ENCODE assay signal across 15 cellular contexts in genomic region chr5:147872744-147873435, GRCh38. TPM values are rescaled to one million over a fixed set of nuclear protein-coding genes. Genes with fewer than 3 reads are reported as not detected.
DNase-seq lines count a peak whose midpoint lies in the region; ATAC-seq and TF ChIP-seq lines count a peak whose summit lies in the region.
"Not testable (repeated sequence)": the region's sequence is repeated elsewhere in the genome, so short reads cannot be mapped to it uniquely, and the experiment has no call there.
"Had no signal": no experiment of that assay in that cellular context is flagged by ENCODE, and none has a peak within 500 bp of the region (broad histone marks: within the 10 kb centered on the region; RNA-seq: fewer than 3 reads in every experiment).

No MANE protein-coding gene starts in this region.

- not testable (repeated sequence) for DNase-seq in GM23338 (ENCODE audit: low spot score); endothelial cell (ENCODE audit: low spot score); mesendoderm; smooth muscle cell (lab: John Stamatoyannopoulos, UW; ENCODE audit: unreplicated experiment)
- DNase-seq in WERI-Rb-1 = peak; percentile 8

- not testable (repeated sequence) for H3F3A ChIP-seq in GM23338 (replicated peaks; ENCODE audit: low read depth); smooth muscle cell (ENCODE audit: low read depth)

- H3K4ac ChIP-seq in mesendoderm (ENCODE audit: low read depth, low read length) = peak overlapping the region; percentile 91

- H3K27ac ChIP-seq in GM23338 (ENCODE audit: low read depth) (peak overlapping the region; percentile 100), HUES6 (ENCODE audit: low read depth, low read length) (peak overlapping the region; percentile 96), mesendoderm (ENCODE audit: low read depth, low read length) (peak overlapping the region; percentile 80)
- H3K27ac ChIP-seq in WERI-Rb-1; smooth muscle cell (ENCODE audit: low read depth): not testable (repeated sequence)

- H3K4me3 ChIP-seq in GM23338 (peak overlapping the region; percentile 91), HUES6 (ENCODE audit: low read depth, low read length) (peak overlapping the region; percentile 90), iPS-15b (ENCODE audit: low read depth, low read length) (peak overlapping the region; percentile 84), mesendoderm (ENCODE audit: low read length) (peak overlapping the region; percentile 67), smooth muscle cell (peak overlapping the region; percentile 8)
- H3K4me3 ChIP-seq in WERI-Rb-1 (ENCODE audit: low read depth, low read length) = not testable (repeated sequence)

- H3K4me2 ChIP-seq in GM23338 (peak overlapping the region; percentile 85), mesendoderm (ENCODE audit: low read length) (peak overlapping the region; percentile 22), smooth muscle cell (peak overlapping the region; percentile 6)

- peak overlapping the region; percentile 53 for H3K18ac ChIP-seq in mesendoderm (ENCODE audit: low read length)

- not testable (repeated sequence) for H3K9me2 ChIP-seq in GM23338 (ENCODE audit: insufficient read depth)

- not testable (repeated sequence) for H2AFZ ChIP-seq in GM23338; smooth muscle cell (ENCODE audit: low read depth)

- H3K27ac Mint-ChIP-seq in GM23338 = peak overlapping the region; percentile 98
- not testable (repeated sequence) for H3K27ac Mint-ChIP-seq in endothelial cell (ENCODE audit: unreplicated experiment)

- peaks cover 86% of the 10 kb centered on the region for H3K4me1 Mint-ChIP-seq in GM23338
- peaks cover 24% of the 10 kb centered on the region for H3K4me1 Mint-ChIP-seq in endothelial cell (ENCODE audit: unreplicated experiment)

- H3K27me3 Mint-ChIP-seq in GM23338 (ENCODE audit: insufficient read depth, low read depth, poor library complexity) = peaks cover 43% of the 10 kb centered on the region
- H3K27me3 Mint-ChIP-seq in endothelial cell (ENCODE audit: unreplicated experiment) = peaks cover 16% of the 10 kb centered on the region

- H3K36me3 Mint-ChIP-seq in GM23338 (ENCODE audit: low read depth) = peaks cover 60% of the 10 kb centered on the region
- H3K36me3 Mint-ChIP-seq in endothelial cell (ENCODE audit: low read depth, unreplicated experiment) = not testable (repeated sequence)

- not testable (repeated sequence) for H2AK5ac ChIP-seq in mesendoderm (ENCODE audit: low read length)

- peak overlapping the region; percentile 73 for H2BK5ac ChIP-seq in mesendoderm (ENCODE audit: low read length)

- peaks cover 37% of the 10 kb centered on the region for H3K4me1 ChIP-seq in GM23338 (ENCODE audit: insufficient read depth)
- H3K4me1 ChIP-seq in HUES6 (ENCODE audit: control insufficient read depth, insufficient read depth, low read length) = peaks cover 41% of the 10 kb centered on the region
- H3K4me1 ChIP-seq in iPS-15b (ENCODE audit: control insufficient read depth, insufficient read depth, low read length) = peaks cover 28% of the 10 kb centered on the region
- H3K4me1 ChIP-seq in mesendoderm (ENCODE audit: control insufficient read depth, low read depth, low read length) = not testable (repeated sequence)
- H3K4me1 ChIP-seq in smooth muscle cell (ENCODE audit: low read depth) = peaks cover 13% of the 10 kb centered on the region

- H3K9me3 ChIP-seq in HUES6 (ENCODE audit: control insufficient read depth, insufficient read depth, low read depth, low read length); WERI-Rb-1 (ENCODE audit: severe bottlenecking); iPS-15b (ENCODE audit: control insufficient read depth, insufficient read depth, low read length); smooth muscle cell (replicated peaks; ENCODE audit: low read depth): not testable (repeated sequence)

- H4K5ac ChIP-seq in mesendoderm (ENCODE audit: low read length) = not testable (repeated sequence)

- peak overlapping the region; percentile 86 for H3K4me3 Mint-ChIP-seq in GM23338
- peak overlapping the region; percentile 68 for H3K4me3 Mint-ChIP-seq in endothelial cell (ENCODE audit: unreplicated experiment)

- H3K27me3 ChIP-seq in GM23338 (ENCODE audit: insufficient read depth); HUES6 (ENCODE audit: control insufficient read depth, insufficient read depth, low read length); WERI-Rb-1 (ENCODE audit: insufficient read depth, low read depth, severe bottlenecking); iPS-15b (ENCODE audit: control insufficient read depth, insufficient read depth, low read length); mesendoderm (ENCODE audit: insufficient read depth, low read length, poor library complexity): not testable (repeated sequence)
- peaks cover 90% of the 10 kb centered on the region for H3K27me3 ChIP-seq in smooth muscle cell (ENCODE audit: low read depth)

- H3K36me3 ChIP-seq in GM23338 (ENCODE audit: insufficient read depth); WERI-Rb-1; mesendoderm (ENCODE audit: control insufficient read depth, insufficient read depth, low read length); smooth muscle cell (ENCODE audit: low read depth): not testable (repeated sequence)
- H3K36me3 ChIP-seq in HUES6 (ENCODE audit: control insufficient read depth, insufficient read depth, low read length) (peaks cover 39% of the 10 kb centered on the region), iPS-15b (ENCODE audit: control insufficient read depth, insufficient read depth, low read length) (peaks cover 24% of the 10 kb centered on the region)

- WGBS in mesendoderm (ENCODE audit: extremely low coverage, insufficient coverage, low lambda C conversion rate) = no CpG with 5 or more reads among the region's 16 CpGs
- WGBS in smooth muscle cell (ENCODE audit: low lambda C conversion rate) = 4% methylated on average over 16 of the region's 16 CpGs

- not testable (repeated sequence) for TF ChIP-seq CTCF in GM23338 (conservative IDR thresholded peaks at IDR 0.05; ENCODE audit: low read depth in 2 of 2); WERI-Rb-1 (IDR thresholded peaks at IDR 0.05; ENCODE audit: low read depth, low read length); endothelial cell (IDR thresholded peaks at IDR 0.05; ENCODE audit: unreplicated experiment); smooth muscle cell (IDR thresholded peaks at IDR 0.05; ENCODE audit: borderline replicate concordance, insufficient read depth, poor library complexity, severe bottlenecking)

- H3K56ac ChIP-seq in mesendoderm (ENCODE audit: low read length) = peak overlapping the region; percentile 88

- H3K79me2 ChIP-seq in GM23338 (replicated peaks; ENCODE audit: insufficient read depth) (peaks cover 61% of the 10 kb centered on the region), mesendoderm (ENCODE audit: control insufficient read depth, insufficient read depth, low read length) (peaks cover 18% of the 10 kb centered on the region)
- H3K79me2 ChIP-seq in smooth muscle cell (ENCODE audit: low read depth) = not testable (repeated sequence)

- H3K9ac ChIP-seq in HUES6 (ENCODE audit: low read length) = peak overlapping the region; percentile 96
- peak overlapping the region; percentile 99 for H3K9ac ChIP-seq in iPS-15b (ENCODE audit: low read depth, low read length)
- peak overlapping the region; percentile 87 for H3K9ac ChIP-seq in mesendoderm (ENCODE audit: low read length)
- H3K9ac ChIP-seq in smooth muscle cell (ENCODE audit: low read depth) = not testable (repeated sequence)

- not testable (repeated sequence) for H4K8ac ChIP-seq in mesendoderm (ENCODE audit: low read depth, low read length)

- not testable (repeated sequence) for H2BK15ac ChIP-seq in mesendoderm (replicated peaks; ENCODE audit: low read depth)

- not testable (repeated sequence) for H4K20me1 ChIP-seq in GM23338 (replicated peaks; ENCODE audit: insufficient read depth); smooth muscle cell (ENCODE audit: low read depth)

- H3K79me1 ChIP-seq in mesendoderm (ENCODE audit: low read length) = not testable (repeated sequence)

- ATAC-seq in GM23338 = not testable (repeated sequence)

- not testable (repeated sequence) for H3K23ac ChIP-seq in mesendoderm (ENCODE audit: low read length)

- H3K9me3 Mint-ChIP-seq in GM23338; endothelial cell (ENCODE audit: unreplicated experiment): not testable (repeated sequence)

- not testable (repeated sequence) for H2BK120ac ChIP-seq in mesendoderm (ENCODE audit: low read depth, low read length)

TF ChIP-seq in GM23338, 12 proteins besides CTCF, POLR2A, EP300 and RAD21:
- TF ChIP-seq POLR2AphosphoS5 (IDR thresholded peaks at IDR 0.05; ENCODE audit: low read depth) = peak; percentile 51; the same call in 1 of the 2 replicates

RNA-seq across cellular contexts. Expression of gene SCGB3A2, which starts 5.6 kb away (rescaled TPM):
- total RNA-seq in GM23338 (2014; rRNA removed; shearing (Covaris generic)) = 27.0 and 36.1 TPM in 2 replicates
- polyA plus RNA-seq in GM23338 (2016; fragmentation: Nextera tagmentation; extraction: Ambion mirVana) = 251 and 256 TPM in 2 replicates
- 1.4 TPM for total RNA-seq in endothelial cell (ENCODE audit: unreplicated experiment)
- 98.9 TPM for polyA plus RNA-seq in mesendoderm (2013, experiment 1 of 2)
- polyA plus RNA-seq in mesendoderm (2013, experiment 2 of 2) = 96.1 TPM
- total RNA-seq in smooth muscle cell = 2.3 and 2.7 TPM in 2 replicates
- 3.9 and 13.2 TPM in 2 replicates for polyA plus RNA-seq in smooth muscle cell
- total RNA-seq: A673; CD4-positive, alpha-beta memory T cell; Daoy; HepG2; HT-29 had no signal
- polyA plus RNA-seq: AG04450; CD4-positive, alpha-beta memory T cell; HepG2; IgD-negative memory B cell had no signal

RNA-seq across cellular contexts. Expression of gene C5orf46, which starts 33.4 kb away (rescaled TPM):
- not detected in 2 replicates for total RNA-seq in GM23338 (2014; rRNA removed; shearing (Covaris generic))
- 0.40 and 0.42 TPM in 2 replicates for polyA plus RNA-seq in GM23338 (2016; fragmentation: Nextera tagmentation; extraction: Ambion mirVana)
- total RNA-seq in endothelial cell (ENCODE audit: unreplicated experiment) = not detected
- polyA plus RNA-seq in mesendoderm (2013, experiment 1 of 2) = not detected
- not detected for polyA plus RNA-seq in mesendoderm (2013, experiment 2 of 2)
- total RNA-seq in smooth muscle cell = 15.1 and 27.1 TPM in 2 replicates
- polyA plus RNA-seq in smooth muscle cell = 10.2 and 43.3 TPM in 2 replicates
- total RNA-seq: A673; CD4-positive, alpha-beta memory T cell; HepG2; HT-29 had no signal
- polyA plus RNA-seq: AG04450; CD14-positive monocyte; CD4-positive, alpha-beta memory T cell; HepG2; IgD-negative memory B cell had no signal

RNA-seq across cellular contexts. Expression of gene SPINK1, which starts 41.4 kb away (rescaled TPM):
- not detected in 2 replicates for total RNA-seq in GM23338 (2014; rRNA removed; shearing (Covaris generic))
- polyA plus RNA-seq in GM23338 (2016; fragmentation: Nextera tagmentation; extraction: Ambion mirVana) = 0.82 and 0.90 TPM in 2 replicates
- total RNA-seq in endothelial cell (ENCODE audit: unreplicated experiment) = not detected
- 1.2 TPM for polyA plus RNA-seq in mesendoderm (2013, experiment 1 of 2)
- polyA plus RNA-seq in mesendoderm (2013, experiment 2 of 2) = 3.0 TPM
- total RNA-seq in smooth muscle cell = 0.49 TPM in 1 of 2 replicates, not detected in the other
- 0.69 and 5.3 TPM in 2 replicates for polyA plus RNA-seq in smooth muscle cell
- total RNA-seq: A673; CD4-positive, alpha-beta memory T cell had no signal
- polyA plus RNA-seq: AG04450; CD14-positive monocyte; CD4-positive, alpha-beta memory T cell; IgD-negative memory B cell had no signal

Comparison
In these comparisons a context has a peak if more than half of its experiments do, and no peak if none do; other contexts are left out.
1. H3K4me2 ChIP-seq: peak in every context shown above with its lines; median percentile 85 in GM23338; 22 in mesendoderm; 6 in smooth muscle cell.
2. RNA of gene C5orf46, which starts 33.4 kb away (total RNA-seq): 15.1 to 27.1 TPM in smooth muscle cell; not detected in GM23338 and not detected in endothelial cell (single experiment); every median in the first group is over 10 times any median in the second.